Comparison of ENCODE assay signal across 19 cellular contexts in genomic region chr1:240199758-240200655, GRCh38.
"Had no signal": no experiment of that assay in that cellular context is flagged by ENCODE, and none has a peak within 500 bp of the region (broad histone marks: within the 10 kb centered on the region; RNA-seq: fewer than 3 reads in every experiment).

No MANE protein-coding gene starts in this region.

- H3K4me1 ChIP-seq: esophagus squamous epithelium, foreskin keratinocyte, tibial nerve had no signal

- H3K27me3 ChIP-seq: esophagus squamous epithelium, foreskin keratinocyte, tibial nerve had no signal

- ATAC-seq: activated naive CD4-positive, alpha-beta T cell treated with anti-CD3 and anti-CD28 coated beads, Interleukin-2, amount 50 U/mL, for 72 hours; activated T-cell treated with anti-CD3 and anti-CD28 coated beads, Interleukin-2, amount 50 U/mL, for 72 hours; foreskin keratinocyte; left cardiac atrium; mucosa of descending colon; naive thymus-derived CD8-positive, alpha-beta T cell; stimulated activated naive B cell treated with anti-CD40 and anti-IgM and Interleukin-4, amounts not matched to agents 10 μg/mL and 1 μg/mL and 100 μg/mL, for 72 hours had no signal

- H3K9me3 ChIP-seq: esophagus squamous epithelium had no signal

- H3K4me3 ChIP-seq: esophagus squamous epithelium, mucosa of descending colon, tibial nerve had no signal

- H3K36me3 ChIP-seq: esophagus squamous epithelium, tibial nerve had no signal

- H3K27ac ChIP-seq: foreskin keratinocyte, tibial nerve had no signal

- DNase-seq: activated CD4-positive, alpha-beta T cell treated with anti-CD3 and anti-CD28 coated beads, Interleukin-2, amount 10 ng/mL, durations not matched to agents 7 days and 5 days; activated CD8-positive, alpha-beta memory T cell treated with anti-CD3 and anti-CD28 coated beads, Interleukin-2, amount 50 U/mL, for 48 hours; activated gamma-delta T cell; activated T-cell treated with anti-CD3 and anti-CD28 coated beads, Interleukin-2, amount 50 U/mL, for 72 hours; amygdala; cortex of kidney; effector CD4-positive, alpha-beta T cell; esophagus squamous epithelium; foreskin keratinocyte; glutamatergic neuron; immature natural killer cell; left cardiac atrium; mucosa of descending colon; naive thymus-derived CD8-positive, alpha-beta T cell; stimulated activated CD4-positive, alpha-beta T cell treated with anti-CD3 and anti-CD28 coated beads, Interleukin-15, amount 100 ng/mL, for 24 hours; stimulated activated CD4-positive, alpha-beta T cell treated with anti-CD3 and anti-CD28 coated beads, Interleukin-4, amount 100 ng/mL, for 1 hour; stimulated activated naive B cell treated with anti-CD40 and anti-IgM and Interleukin-4, amounts not matched to agents 10 μg/mL and 1 μg/mL and 100 μg/mL, for 72 hours had no signal
